In genomic region chr1:240555524-240555923, GRCh38 we compare ENCODE assay signal across 29 cellular contexts. TPM values are rescaled to one million over a fixed set of nuclear protein-coding genes. Genes with fewer than 3 reads are reported as not detected.
"Had no signal": no experiment of that assay in that cellular context is flagged by ENCODE, and none has a peak within 500 bp of the region (broad histone marks: within the 10 kb centered on the region; RNA-seq: fewer than 3 reads in every experiment).

No MANE protein-coding gene starts in this region.

- H3K4me3 ChIP-seq: colonic mucosa, dorsolateral prefrontal cortex, esophagus muscularis mucosa, hepatocyte, left ventricle myocardium inferior, neural progenitor cell, spleen, tibial artery had no signal

- H3K27me3 ChIP-seq: colonic mucosa, dorsolateral prefrontal cortex, esophagus muscularis mucosa, foreskin keratinocyte, hepatocyte, neural progenitor cell, spleen, tibial artery had no signal

- H3K4me1 Mint-ChIP-seq: neural progenitor cell had no signal

- ATAC-seq: activated T-cell treated with anti-CD3 and anti-CD28 coated beads, Interleukin-2, amount 50 U/mL, for 4 hours; effector memory CD8-positive, alpha-beta T cell; foreskin keratinocyte; naive thymus-derived CD8-positive, alpha-beta T cell; T-cell had no signal

- H3K9me3 ChIP-seq: colonic mucosa, esophagus muscularis mucosa, spleen, tibial artery had no signal

- H3K4me1 ChIP-seq: colonic mucosa, esophagus muscularis mucosa, foreskin keratinocyte, left ventricle myocardium inferior, neural progenitor cell, spleen, tibial artery had no signal

- H3K27ac ChIP-seq: colonic mucosa, dorsolateral prefrontal cortex, esophagus muscularis mucosa, foreskin keratinocyte, hepatocyte, left ventricle myocardium inferior, neural progenitor cell, spleen, tibial artery, WERI-Rb-1 had no signal

- H3K4me3 Mint-ChIP-seq: activated naive CD8-positive, alpha-beta T cell; activated T-cell treated with anti-CD3 and anti-CD28 coated beads, Interleukin-2, amount 50 U/mL, for 4 hours; effector memory CD8-positive, alpha-beta T cell; mesothelial cell of epicardium; naive thymus-derived CD8-positive, alpha-beta T cell; neural progenitor cell; stimulated activated naive CD8-positive, alpha-beta T cell treated with anti-CD3 and anti-CD28 coated beads, Interleukin-15, Interleukin-2, amounts not matched to agents 100 ng/mL and 50 ng/mL, for 24 hours; T-cell had no signal

- H3K36me3 ChIP-seq: colonic mucosa, esophagus muscularis mucosa, left ventricle myocardium inferior, neural progenitor cell, spleen, tibial artery, WERI-Rb-1 had no signal

- DNase-seq: activated CD4-positive, alpha-beta T cell treated with anti-CD3 and anti-CD28 coated beads for 1 hour; activated CD8-positive, alpha-beta memory T cell treated with anti-CD3 and anti-CD28 coated beads, Interleukin-2, amount 50 U/mL, for 48 hours; activated naive CD4-positive, alpha-beta T cell; activated T-cell treated with anti-CD3 and anti-CD28 coated beads, Interleukin-2, amount 50 U/mL, for 4 hours; colonic mucosa; dorsolateral prefrontal cortex; effector memory CD8-positive, alpha-beta T cell; foreskin keratinocyte; left ventricle myocardium inferior; naive thymus-derived CD8-positive, alpha-beta T cell; retina; spleen; stimulated activated CD4-positive, alpha-beta T cell treated with anti-CD3 and anti-CD28 coated beads, Interleukin-4, amount 100 ng/mL, for 24 hours; substantia nigra; T-cell; tibial artery; WERI-Rb-1 had no signal

- H3K36me3 Mint-ChIP-seq: activated naive CD8-positive, alpha-beta T cell; mesothelial cell of epicardium; naive thymus-derived CD8-positive, alpha-beta T cell; neural progenitor cell; T-cell had no signal

- H3K27ac Mint-ChIP-seq: activated naive CD8-positive, alpha-beta T cell; activated T-helper 2 cell treated with anti-CD3 and anti-CD28 coated beads, Interferon-gamma antibody, Interleukin-2, Interleukin-4, amounts not matched to agents 10 μg/mL and 5 μg/mL and 100 μg/mL, durations not matched to agents 14 hours and 24 hours and 36 hours; effector memory CD8-positive, alpha-beta T cell; mesothelial cell of epicardium; neural progenitor cell; progenitor cell of endocrine pancreas; stimulated activated naive CD8-positive, alpha-beta T cell treated with anti-CD3 and anti-CD28 coated beads, Interleukin-15, Interleukin-2, amounts not matched to agents 100 ng/mL and 50 ng/mL, for 24 hours; T-cell had no signal

- H3K9me3 Mint-ChIP-seq: activated T-helper 2 cell treated with anti-CD3 and anti-CD28 coated beads, Interferon-gamma antibody, Interleukin-2, Interleukin-4, amounts not matched to agents 10 μg/mL and 5 μg/mL and 100 μg/mL, durations not matched to agents 14 hours and 24 hours and 36 hours; neural progenitor cell had no signal

RNA-seq across cellular contexts. Expression of gene GREM2, which starts 56.4 kb away (rescaled TPM):
- total RNA-seq: activated CD8-positive, alpha-beta memory T cell treated with anti-CD3 and anti-CD28 coated beads for 36 hours; activated T-cell treated with anti-CD3 and anti-CD28 coated beads, Interleukin-2, amount 50 U/mL, for 4 hours; activated T-helper 2 cell treated with anti-CD3 and anti-CD28 coated beads, Interferon-gamma antibody, Interleukin-2, Interleukin-4, amounts not matched to agents 10 μg/mL and 5 μg/mL and 100 μg/mL, durations not matched to agents 14 hours and 24 hours and 36 hours; bronchial epithelial cell; endothelial cell of umbilical vein; foreskin keratinocyte; left ventricle myocardium inferior; lung microvascular endothelial cell; naive thymus-derived CD8-positive, alpha-beta T cell had no signal
